Comparison of ENCODE assay signal across 10 cellular contexts in genomic region chr3:11583226-11583625, GRCh38.
DNase-seq lines count a peak whose midpoint lies in the region; ATAC-seq, FAIRE-seq and TF ChIP-seq lines count a peak whose summit lies in the region.
"Had no signal": no experiment of that assay in that cellular context is flagged by ENCODE, and none has a peak within 500 bp of the region (broad histone marks: within the 10 kb centered on the region; RNA-seq: fewer than 3 reads in every experiment).

No MANE protein-coding gene starts in this region.

- no peak for TF ChIP-seq EP300 in H1 (IDR thresholded peaks at IDR 0.05; ENCODE audit: borderline replicate concordance in 1 of 2, low read depth in 2 of 2, low read length in 2 of 2)

- H2BK15ac ChIP-seq in H1 (ENCODE audit: low read length) = no peak overlapping the region
- no peak overlapping the region for H2BK15ac ChIP-seq in mesendoderm (replicated peaks; ENCODE audit: low read depth)

- H3K23ac ChIP-seq in H1 (ENCODE audit: insufficient read length) (no peak overlapping the region), mesendoderm (ENCODE audit: low read length) (no peak overlapping the region)

- TF ChIP-seq RAD21 in H1 (IDR thresholded peaks at IDR 0.05 in 1 of 2, conservative IDR thresholded peaks at IDR 0.05 in 1 of 2; ENCODE audit: low read depth in 2 of 2, low read length in 2 of 2) = no peak

- H3K27ac Mint-ChIP-seq in nephron progenitor cell = peak overlapping the region; percentile 97

- POLR2A ChIA-PET in H1 (lab: Charles Lee; ENCODE audit: partially characterized antibody) = interaction anchor here (0.8 kb wide), 1 partner anchor 60 kb away, joined by 3 read pairs; the partner anchor contains the start of gene VGLL4

- H3K14ac ChIP-seq in H1 (ENCODE audit: insufficient read length) = no peak overlapping the region

- peak overlapping the region; percentile 78 for H3K4me3 Mint-ChIP-seq in nephron progenitor cell

- TF ChIP-seq CTCF in H1 (IDR thresholded peaks at IDR 0.05; ENCODE audit: control extremely low read depth in 1 of 3, insufficient read depth in 1 of 3, low read depth in 1 of 3, low read length in 3 of 3) (no peak), nephron progenitor cell (IDR thresholded peaks at IDR 0.05) (no peak), vagina (IDR thresholded peaks at IDR 0.05) (no peak)

- H3K79me2 ChIP-seq in H1 (ENCODE audit: control insufficient read depth in 1 of 2, insufficient read depth in 2 of 2, low read length in 2 of 2) (peaks cover 5 to 89% of the 10 kb centered on the region in 2 experiments), mesendoderm (ENCODE audit: control insufficient read depth, insufficient read depth, low read length) (peaks cover 48% of the 10 kb centered on the region)

- H3K27me3 Mint-ChIP-seq in nephron progenitor cell (ENCODE audit: low read depth, poor library complexity) = peaks cover 3% of the 10 kb centered on the region

- no peaks in the 10 kb centered on the region for H3K9me3 ChIP-seq in H1 (ENCODE audit: insufficient read depth in 2 of 2, low read depth in 1 of 2, low read length in 1 of 2)
- no peaks in the 10 kb centered on the region for H3K9me3 ChIP-seq in vagina

- H2BK20ac ChIP-seq in H1 (ENCODE audit: low read length) = no peak overlapping the region

- H3K36me3 ChIP-seq in H1 (ENCODE audit: control insufficient read depth in 2 of 4, insufficient read depth in 4 of 4, low read length in 3 of 4) (no peaks in the 10 kb centered on the region), vagina (no peaks in the 10 kb centered on the region), mesendoderm (ENCODE audit: control insufficient read depth, insufficient read depth, low read length) (no peaks in the 10 kb centered on the region)

- H2AK5ac ChIP-seq in H1 (ENCODE audit: low read depth, low read length) (no peak overlapping the region), mesendoderm (ENCODE audit: low read length) (no peak overlapping the region)

- H3K18ac ChIP-seq in H1 (ENCODE audit: extremely low read depth, low read length) = no peak overlapping the region
- no peak overlapping the region for H3K18ac ChIP-seq in mesendoderm (ENCODE audit: low read length)

- H2BK5ac ChIP-seq in H1 (ENCODE audit: low read depth, low read length) = 0 out of 2 replicates have a peak overlapping the region, but pooled peaks have one; percentile 20
- no peak overlapping the region for H2BK5ac ChIP-seq in mesendoderm (ENCODE audit: low read length)

- H3K27me3 ChIP-seq in H1 (replicated peaks in 1 of 4; ENCODE audit: control insufficient read depth in 3 of 4, extremely low read depth in 1 of 4, insufficient read depth in 3 of 4, low read length in 3 of 4) = no peaks in the 10 kb centered on the region
- H3K27me3 ChIP-seq in vagina = no peaks in the 10 kb centered on the region
- no peaks in the 10 kb centered on the region for H3K27me3 ChIP-seq in mesendoderm (ENCODE audit: insufficient read depth, low read length, poor library complexity)

- no peak overlapping the region for H3K27ac ChIP-seq in H1 (ENCODE audit: low read depth, low read length)
- H3K27ac ChIP-seq in vagina = peak overlapping the region; percentile 72
- H3K27ac ChIP-seq in mesendoderm (ENCODE audit: low read depth, low read length) = no peak overlapping the region

- H3K23me2 ChIP-seq in H1 (ENCODE audit: low read depth, low read length) = 0 out of 2 replicates have a peak, but pooled peaks cover 3% of the 10 kb centered on the region

- no peak overlapping the region for H3K56ac ChIP-seq in H1 (replicated peaks; ENCODE audit: insufficient read length, low read depth, low read length)
- H3K56ac ChIP-seq in mesendoderm (ENCODE audit: low read length) = no peak overlapping the region

- CTCF ChIA-PET in H1 (lab: Charles Lee; ENCODE audit: partially characterized antibody) = interaction anchor here (0.8 to 1.0 kb wide), 2 partner anchors 68 to 1164 kb away, joined by 3 read pairs; no protein-coding TSS in a partner anchor

- H3K4me2 ChIP-seq in H1 (ENCODE audit: insufficient read depth in 1 of 2, low read depth in 2 of 2, low read length in 2 of 2) = peak overlapping the region; percentile 66 to 77; a peak in 3 of 4 replicates
- no peak overlapping the region for H3K4me2 ChIP-seq in mesendoderm (ENCODE audit: low read length)

- H3K4me3 ChIP-seq in H1 (ENCODE audit: extremely low read depth in 1 of 4, insufficient read depth in 2 of 4, low read depth in 3 of 4, low read length in 4 of 4) = peak overlapping the region in 1 of 4 experiments; percentile 57; a peak in 2 of 8 replicates
- no peak overlapping the region for H3K4me3 ChIP-seq in vagina
- H3K4me3 ChIP-seq in mesendoderm (ENCODE audit: low read length) = no peak overlapping the region

- no peak for FAIRE-seq in H1 (lab: Jason Lieb, UNC)
- FAIRE-seq: G401.6 had no signal

- H3K79me1 ChIP-seq in H1 (ENCODE audit: low read depth, low read length) (peaks cover 7% of the 10 kb centered on the region), mesendoderm (ENCODE audit: low read length) (peaks cover 27% of the 10 kb centered on the region)

- DNase-seq in left ventricle myocardium superior = no peak
- DNase-seq in cardiac septum (ENCODE audit: low spot score) = no peak
- DNase-seq in H1 (ENCODE audit: low read depth in 1 of 2, low spot score in 2 of 2) = no peak
- DNase-seq in nephron progenitor cell = no peak
- DNase-seq in vagina (ENCODE audit: extremely low spot score in 2 of 2) = no peak
- no peak for DNase-seq in mesendoderm
- no peak for DNase-seq in NOMO-1 (lab: John Stamatoyannopoulos, UW; ENCODE audit: unreplicated experiment in 2 of 2)
- DNase-seq: NCI-H187 had no signal

- TF ChIP-seq POLR2A in H1 (IDR thresholded peaks at IDR 0.05; ENCODE audit: control extremely low read depth in 1 of 2, low read depth in 2 of 2, low read length in 2 of 2) (no peak), vagina (IDR thresholded peaks at IDR 0.05) (no peak)

- H4K8ac ChIP-seq in H1 (ENCODE audit: extremely low read depth, insufficient read depth, low read length) (no peak overlapping the region), mesendoderm (ENCODE audit: low read depth, low read length) (no peak overlapping the region)

- intact Hi-C loops in left ventricle myocardium superior (cut with micrococcal nuclease) (loop anchor here (10.0 kb wide), 1 partner anchor 52 kb away; no protein-coding TSS in a partner anchor), cardiac septum (cut with DNase I) (no loop called here), vagina (cut with DNase I) (no loop called here)

- no peak overlapping the region for H3K9ac ChIP-seq in H1 (replicated peaks in 1 of 4; ENCODE audit: extremely low read depth in 1 of 4, low read depth in 3 of 4, low read length in 3 of 4)
- no peak overlapping the region for H3K9ac ChIP-seq in mesendoderm (ENCODE audit: low read length)

- H2AFZ ChIP-seq in H1 (ENCODE audit: low read length) = no peak overlapping the region

- no peak overlapping the region for H2BK12ac ChIP-seq in H1 (ENCODE audit: low read depth, low read length)

- peaks cover 2 to 4% of the 10 kb centered on the region in 2 experiments for H4K20me1 ChIP-seq in H1 (replicated peaks in 1 of 2; ENCODE audit: control insufficient read depth in 1 of 2, insufficient read depth in 2 of 2, low read length in 2 of 2)

- H3K4me1 Mint-ChIP-seq in nephron progenitor cell = peaks cover 81% of the 10 kb centered on the region

- no peak overlapping the region for H4K5ac ChIP-seq in H1 (ENCODE audit: insufficient read length, low read depth, low read length)
- no peak overlapping the region for H4K5ac ChIP-seq in mesendoderm (ENCODE audit: low read length)

- ATAC-seq in left ventricle myocardium superior (peak; percentile 27), HG02798 (IDR thresholded peaks at IDR 0.05; ENCODE audit: poor library complexity, unreplicated experiment) (no peak)

- H4K91ac ChIP-seq in H1 (replicated peaks; ENCODE audit: insufficient read length, low read length) = no peak overlapping the region

- H3K9me3 Mint-ChIP-seq in nephron progenitor cell = peaks cover 9% of the 10 kb centered on the region

- H3K36me3 Mint-ChIP-seq in nephron progenitor cell (ENCODE audit: low read depth) = peaks cover 59% of the 10 kb centered on the region

- H3K4ac ChIP-seq in H1 (replicated peaks; ENCODE audit: insufficient read length, low read depth, low read length) = no peak overlapping the region
- no peak overlapping the region for H3K4ac ChIP-seq in mesendoderm (ENCODE audit: low read depth, low read length)

- H3K4me1 ChIP-seq in H1 (replicated peaks in 1 of 4; ENCODE audit: control insufficient read depth in 3 of 4, insufficient read depth in 4 of 4, low read length in 3 of 4) (peaks cover 5 to 18% (median 10%) of the 10 kb centered on the region in 4 experiments; a peak in 6 of 7 replicates), vagina (peaks cover 88% of the 10 kb centered on the region), mesendoderm (ENCODE audit: control insufficient read depth, low read depth, low read length) (peaks cover 3% of the 10 kb centered on the region)

- H2BK120ac ChIP-seq in H1 (replicated peaks; ENCODE audit: low read depth, low read length) = no peak overlapping the region
- no peak overlapping the region for H2BK120ac ChIP-seq in mesendoderm (ENCODE audit: low read depth, low read length)

TF ChIP-seq in H1, 55 proteins besides CTCF, POLR2A, EP300 and RAD21 (continues in another document):
- no peak for TF ChIP-seq E2F6 (IDR thresholded peaks at IDR 0.05)
- no peak for TF ChIP-seq HDAC2 (IDR thresholded peaks at IDR 0.05; ENCODE audit: borderline replicate concordance in 1 of 2, low read depth in 2 of 2, low read length in 2 of 2)
- TF ChIP-seq CTBP2 (IDR thresholded peaks at IDR 0.05; ENCODE audit: borderline replicate concordance, insufficient read depth, insufficient read length, low read length) = no peak
- no peak for TF ChIP-seq BCL11A (IDR thresholded peaks at IDR 0.05; ENCODE audit: low read depth in 2 of 2, low read length in 2 of 2)
- no peak for TF ChIP-seq TAF7 (optimal IDR thresholded peaks at IDR 0.05; ENCODE audit: borderline replicate concordance, low read depth, low read length)
- TF ChIP-seq SIX5 (IDR thresholded peaks at IDR 0.05; ENCODE audit: low read depth, low read length) = no peak
- no peak for TF ChIP-seq CEBPB (IDR thresholded peaks at IDR 0.05; ENCODE audit: low read depth, low read length)
